ENCODE assay signal across 8 cellular contexts in the genomic region with DNA sequence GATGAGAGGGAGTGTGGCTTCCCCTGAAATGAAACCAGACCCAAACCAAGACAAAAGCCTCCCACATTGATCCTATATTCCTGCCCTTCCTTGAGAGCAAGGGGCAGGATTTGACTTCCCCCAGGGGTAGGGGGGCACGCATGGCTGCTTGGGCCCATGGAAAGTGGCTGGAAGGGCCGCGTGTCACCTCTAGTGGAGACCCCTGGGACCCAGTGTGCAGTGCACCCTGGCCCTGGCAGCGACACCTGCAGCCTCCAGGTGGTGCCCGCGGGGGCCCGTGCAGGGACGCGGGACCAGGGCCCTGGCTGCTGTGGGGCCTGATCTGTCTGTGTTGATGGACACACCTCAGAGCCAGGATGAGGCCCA. TPM values are rescaled to one million over a fixed set of nuclear protein-coding genes. Genes with fewer than 3 reads are reported as not detected.
DNase-seq lines count a peak whose midpoint lies in the region; ATAC-seq and TF ChIP-seq lines count a peak whose summit lies in the region.

No MANE protein-coding gene starts in this region.

- no CpG with 5 or more reads among the region's 9 CpGs for WGBS in right lobe of liver (ENCODE audit: insufficient coverage, low coverage, low lambda C conversion rate, missing lambda C conversion rate)

- POLR2A ChIA-PET in activated B cell treated with CpG ODN at 0.5 μM for 24 hours (lab: Charles Lee) = interaction anchor here (0.6 to 11.0 kb wide), 12 partner anchors 13 to 1440 kb away, joined by 4 to 147 read pairs (median 6); a partner anchor contains a TSS

- H3K9me3 ChIP-seq in right lobe of liver = no peaks in the 10 kb centered on the region

- H3K27ac Mint-ChIP-seq in activated B cell treated with CpG ODN at 0.5 μM for 24 hours = peak overlapping the region; percentile 98

- H3K36me3 Mint-ChIP-seq in activated B cell treated with CpG ODN at 0.5 μM for 24 hours (ENCODE audit: low read depth) = no peaks in the 10 kb centered on the region

- H3K4me3 ChIP-seq in right lobe of liver = no peak overlapping the region

- no peaks in the 10 kb centered on the region for H3K27me3 Mint-ChIP-seq in activated B cell treated with CpG ODN at 0.5 μM for 24 hours

- DNase-seq in 8988T = peak; percentile 96
- peak; percentile 63 for DNase-seq in activated B cell treated with CpG ODN at 0.5 μM for 24 hours
- peak in 1 of 3 donors; percentile 65 for DNase-seq in right lobe of liver
- DNase-seq in pons (ENCODE audit: low spot score) = no peak
- no peak for DNase-seq in stimulated activated CD8-positive, alpha-beta memory T cell treated with anti-CD3 and anti-CD28 coated beads, Interleukin-4, amount 100 ng/mL, for 48 hours
- DNase-seq in NCI-H1048 (lab: John Stamatoyannopoulos, UW) = no peak

- peak overlapping the region; percentile 80 for H3K4me3 Mint-ChIP-seq in activated B cell treated with CpG ODN at 0.5 μM for 24 hours

- CTCF ChIA-PET in activated B cell treated with CpG ODN at 0.5 μM for 24 hours (lab: Charles Lee) = interaction anchor here (0.7 to 2.5 kb wide), 7 partner anchors 18 to 285 kb away, joined by 3 to 9 read pairs (median 5); a partner anchor contains a TSS

- no peaks in the 10 kb centered on the region for H3K27me3 ChIP-seq in right lobe of liver

- ATAC-seq in GM18909 (IDR thresholded peaks at IDR 0.05; ENCODE audit: poor library complexity, unreplicated experiment) (peak; percentile 33), HG03103 (IDR thresholded peaks at IDR 0.05; ENCODE audit: low read depth, unreplicated experiment) (peak; percentile 29), activated B cell treated with CpG ODN at 0.5 μM for 24 hours (ENCODE audit: low read depth) (peak; percentile 56), right lobe of liver (peak; percentile 1 to 6 (median 4))

- intact Hi-C loops in activated B cell treated with CpG ODN at 0.5 μM for 24 hours (cut with micrococcal nuclease) (loop anchor here (1.0 to 10.0 kb wide), 4 partner anchors 18 to 300 kb away; a partner anchor contains a TSS), right lobe of liver (cut with DNase I) (no loop called here)

- TF ChIP-seq POLR2A in right lobe of liver (IDR thresholded peaks at IDR 0.05) = no peak

- TF ChIP-seq CTCF in activated B cell treated with CpG ODN at 0.5 μM for 24 hours (IDR thresholded peaks at IDR 0.05) = no peak
- TF ChIP-seq CTCF in right lobe of liver (IDR thresholded peaks at IDR 0.05) = no peak

- peaks cover 37% of the 10 kb centered on the region for H3K4me1 Mint-ChIP-seq in activated B cell treated with CpG ODN at 0.5 μM for 24 hours

- H3K9me3 Mint-ChIP-seq in activated B cell treated with CpG ODN at 0.5 μM for 24 hours = no peaks in the 10 kb centered on the region

- H3K4me1 ChIP-seq in right lobe of liver = peaks cover 0 to 17% (median 3%) of the 10 kb centered on the region in 4 donors

- H3K36me3 ChIP-seq in right lobe of liver = no peaks in the 10 kb centered on the region

- H3K27ac ChIP-seq in right lobe of liver = peak overlapping the region; percentile 61 to 87 (median 86)

RNA-seq across cellular contexts. Expression of a gene that starts 18.0 kb away (rescaled TPM):
- 27.8 and 38.9 TPM in 2 replicates for total RNA-seq in activated B cell treated with CpG ODN at 0.5 μM for 24 hours
- total RNA-seq in right lobe of liver = 1 to 10 TPM in 5 of 6 experiments, under 1 TPM in 1; 0.93 to 8.8 (median 4.3) TPM

Comparison
In these comparisons a context has a peak if more than half of its experiments do, and no peak if none do; other contexts are left out.
1. DNase-seq: peak in 8988T (single experiment) and activated B cell treated with CpG ODN at 0.5 μM for 24 hours (single experiment); none in pons (single experiment), stimulated activated CD8-positive, alpha-beta memory T cell treated with anti-CD3 and anti-CD28 coated beads, Interleukin-4, amount 100 ng/mL, for 48 hours (single experiment) and NCI-H1048 (single experiment).
2. ATAC-seq: peak in every context shown above with its lines; median percentile 56 in activated B cell treated with CpG ODN at 0.5 μM for 24 hours; 33 in GM18909; 29 in HG03103; 4 in right lobe of liver.